ENCODE assay signal across 7 cellular contexts in genomic region chr7:119606297-119606696, GRCh38.
"Had no signal": no experiment of that assay in that cellular context is flagged by ENCODE, and none has a peak within 500 bp of the region (broad histone marks: within the 10 kb centered on the region; RNA-seq: fewer than 3 reads in every experiment).

No MANE protein-coding gene starts in this region.

- H3K9ac ChIP-seq: KMS-11 had no signal

- H3K27ac ChIP-seq: HL-60, KMS-11 had no signal

- H3K4me2 ChIP-seq: KMS-11 had no signal

- FAIRE-seq: HepG2, HTR-8/SVneo had no signal

- ATAC-seq: HepG2 had no signal

- DNase-seq: IMR-90, KBM-7, KG1 had no signal
